1 cellular context compared by ENCODE assay signal in the genomic region with DNA sequence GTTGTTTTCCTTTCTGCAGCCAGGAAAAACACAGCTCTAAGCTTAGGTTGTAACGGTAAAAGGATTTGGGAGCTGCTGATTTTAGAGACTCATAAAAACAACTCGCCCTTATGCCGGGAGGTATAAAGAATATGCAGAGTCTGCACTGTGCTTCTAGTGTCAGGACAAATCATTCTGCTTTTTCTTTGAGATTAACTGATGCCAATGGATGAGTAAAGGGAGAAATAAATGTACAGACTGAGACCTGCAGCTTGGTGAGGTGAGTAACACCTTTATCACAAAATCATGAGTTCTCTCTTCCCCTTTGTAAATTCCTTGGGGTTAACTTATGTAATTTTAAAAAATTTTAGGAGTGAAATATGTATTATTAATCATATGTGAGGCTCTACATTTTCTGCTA.
TF ChIP-seq lines count a peak whose summit lies in the region.

No MANE protein-coding gene starts in this region.

TF ChIP-seq in H1, 55 proteins besides CTCF, POLR2A, EP300 and RAD21 (continued from another document):
- no peak for TF ChIP-seq SIRT6 (IDR thresholded peaks at IDR 0.05; ENCODE audit: low read length)
- TF ChIP-seq BCL11A (IDR thresholded peaks at IDR 0.05; ENCODE audit: low read depth in 2 of 2, low read length in 2 of 2): no peak
- no peak for TF ChIP-seq POU5F1 (IDR thresholded peaks at IDR 0.05; ENCODE audit: low read depth, low read length)
- no peak for TF ChIP-seq CBX8 (IDR thresholded peaks at IDR 0.05; ENCODE audit: borderline replicate concordance, low read depth, low read length)
- no peak for TF ChIP-seq EGR1 (IDR thresholded peaks at IDR 0.05; ENCODE audit: borderline replicate concordance, low read depth, low read length)
- no peak for TF ChIP-seq TAF7 (optimal IDR thresholded peaks at IDR 0.05; ENCODE audit: borderline replicate concordance, low read depth, low read length)
- no peak for TF ChIP-seq CHD2 (IDR thresholded peaks at IDR 0.05; ENCODE audit: low read length)
- no peak for TF ChIP-seq POLR2AphosphoS5 (IDR thresholded peaks at IDR 0.05; ENCODE audit: low read depth, low read length)
- TF ChIP-seq, protein P1, sequence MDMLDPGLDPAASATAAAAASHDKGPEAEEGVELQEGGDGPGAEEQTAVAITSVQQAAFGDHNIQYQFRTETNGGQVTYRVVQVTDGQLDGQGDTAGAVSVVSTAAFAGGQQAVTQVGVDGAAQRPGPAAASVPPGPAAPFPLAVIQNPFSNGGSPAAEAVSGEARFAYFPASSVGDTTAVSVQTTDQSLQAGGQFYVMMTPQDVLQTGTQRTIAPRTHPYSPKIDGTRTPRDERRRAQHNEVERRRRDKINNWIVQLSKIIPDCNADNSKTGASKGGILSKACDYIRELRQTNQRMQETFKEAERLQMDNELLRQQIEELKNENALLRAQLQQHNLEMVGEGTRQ (IDR thresholded peaks at IDR 0.05; ENCODE audit: low read length): no peak
